1 cellular context compared by ENCODE assay signal in genomic region chr14:91911474-91912032, GRCh38.
TF ChIP-seq lines count a peak whose summit lies in the region.

No MANE protein-coding gene starts in this region.

TF ChIP-seq in liver, 16 proteins besides CTCF, POLR2A, EP300 and RAD21 (continued from another document):
- TF ChIP-seq REST (IDR thresholded peaks at IDR 0.05) (no peak), MAX (IDR thresholded peaks at IDR 0.05) (no peak), NR2F2 (IDR thresholded peaks at IDR 0.05) (peak; percentile 35)
